In the genomic region with DNA sequence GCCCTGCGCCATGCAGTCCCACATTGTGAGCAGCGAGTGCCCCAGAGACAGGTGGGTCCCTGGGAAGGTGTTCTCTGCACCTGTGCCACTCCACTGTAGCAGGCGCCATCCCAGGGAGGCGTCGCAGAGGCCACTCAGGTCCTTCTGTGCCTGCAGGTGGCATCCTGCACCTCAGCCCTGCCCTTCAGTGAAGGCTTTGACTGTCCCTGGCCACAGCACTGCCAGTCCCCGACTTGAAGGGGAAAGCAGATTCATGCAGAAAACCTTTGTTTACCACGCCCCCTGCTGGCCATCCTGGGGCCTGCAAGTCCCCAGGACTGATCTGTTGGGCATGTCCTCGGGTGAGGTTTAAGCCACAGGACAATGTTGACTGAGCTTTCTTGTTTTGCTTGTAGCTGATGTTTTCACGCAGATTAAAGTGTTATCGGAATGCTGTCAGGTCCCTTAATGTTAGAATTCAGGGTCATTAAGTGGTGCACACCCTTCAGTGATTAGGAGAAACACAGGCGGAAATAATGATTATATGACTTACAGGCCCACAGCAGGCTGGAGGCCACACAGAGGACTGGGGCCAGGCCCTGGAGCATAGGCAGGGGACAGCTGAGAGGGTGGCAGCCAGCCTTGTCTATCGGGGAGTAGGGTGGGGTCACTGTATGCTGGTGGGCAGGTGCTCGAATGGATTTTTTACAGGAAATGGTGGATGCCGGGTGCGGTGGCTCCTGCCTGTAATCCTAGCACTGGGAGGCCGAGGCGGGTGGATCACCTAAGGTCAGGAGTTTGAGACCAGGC, we compare ENCODE assay signal across 1 cellular context.
TF ChIP-seq lines count a peak whose summit lies in the region.

No MANE protein-coding gene starts in this region.

TF ChIP-seq in HEK293T, 16 proteins besides CTCF, POLR2A, EP300 and RAD21 (continued from another document):
- TF ChIP-seq, protein P1, sequence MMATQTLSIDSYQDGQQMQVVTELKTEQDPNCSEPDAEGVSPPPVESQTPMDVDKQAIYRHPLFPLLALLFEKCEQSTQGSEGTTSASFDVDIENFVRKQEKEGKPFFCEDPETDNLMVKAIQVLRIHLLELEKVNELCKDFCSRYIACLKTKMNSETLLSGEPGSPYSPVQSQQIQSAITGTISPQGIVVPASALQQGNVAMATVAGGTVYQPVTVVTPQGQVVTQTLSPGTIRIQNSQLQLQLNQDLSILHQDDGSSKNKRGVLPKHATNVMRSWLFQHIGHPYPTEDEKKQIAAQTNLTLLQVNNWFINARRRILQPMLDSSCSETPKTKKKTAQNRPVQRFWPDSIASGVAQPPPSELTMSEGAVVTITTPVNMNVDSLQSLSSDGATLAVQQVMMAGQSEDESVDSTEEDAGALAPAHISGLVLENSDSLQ (IDR thresholded peaks at IDR 0.05) = no peak
